In genomic region chr17:12574525-12574924, GRCh38 we compare ENCODE assay signal across 23 cellular contexts.
"Had no signal": no experiment of that assay in that cellular context is flagged by ENCODE, and none has a peak within 500 bp of the region (broad histone marks: within the 10 kb centered on the region; RNA-seq: fewer than 3 reads in every experiment).

No MANE protein-coding gene starts in this region.

- H3K4me3 ChIP-seq: colonic mucosa, dorsolateral prefrontal cortex, esophagus muscularis mucosa, esophagus squamous epithelium, gastrocnemius medialis, gastroesophageal sphincter, heart left ventricle, heart right ventricle had no signal

- ATAC-seq: effector memory CD8-positive, alpha-beta T cell; esophagus mucosa; foreskin keratinocyte; gastrocnemius medialis; gastroesophageal sphincter; heart left ventricle; heart right ventricle had no signal

- H3K36me3 ChIP-seq: colonic mucosa, esophagus muscularis mucosa, esophagus squamous epithelium, gastrocnemius medialis, gastroesophageal sphincter, heart left ventricle, heart right ventricle had no signal

- DNase-seq: colonic mucosa; cortex of kidney; dermis blood vessel endothelial cell; dorsolateral prefrontal cortex; effector CD4-positive, alpha-beta T cell; effector CD8-positive, alpha-beta T cell; effector memory CD4-positive, alpha-beta T cell; effector memory CD8-positive, alpha-beta T cell; endodermal cell; erythroblast; esophagus squamous epithelium; foreskin fibroblast; foreskin keratinocyte; foreskin melanocyte; gastrocnemius medialis; glutamatergic neuron; head of caudate nucleus; heart left ventricle; heart right ventricle had no signal

- H3K27me3 ChIP-seq: colonic mucosa, esophagus muscularis mucosa, esophagus squamous epithelium, foreskin keratinocyte, gastrocnemius medialis, gastroesophageal sphincter, heart left ventricle, heart right ventricle had no signal

- H3K27ac ChIP-seq: colonic mucosa, dorsolateral prefrontal cortex, epithelial cell of prostate, esophagus muscularis mucosa, esophagus squamous epithelium, foreskin keratinocyte, gastrocnemius medialis, gastroesophageal sphincter, heart left ventricle, heart right ventricle had no signal

- H3K4me1 ChIP-seq: colonic mucosa, esophagus squamous epithelium, gastrocnemius medialis had no signal

- H3K9me3 ChIP-seq: colonic mucosa, esophagus muscularis mucosa, esophagus squamous epithelium, gastrocnemius medialis, gastroesophageal sphincter, heart left ventricle had no signal
